8 cellular contexts compared by ENCODE assay signal in the genomic region with DNA sequence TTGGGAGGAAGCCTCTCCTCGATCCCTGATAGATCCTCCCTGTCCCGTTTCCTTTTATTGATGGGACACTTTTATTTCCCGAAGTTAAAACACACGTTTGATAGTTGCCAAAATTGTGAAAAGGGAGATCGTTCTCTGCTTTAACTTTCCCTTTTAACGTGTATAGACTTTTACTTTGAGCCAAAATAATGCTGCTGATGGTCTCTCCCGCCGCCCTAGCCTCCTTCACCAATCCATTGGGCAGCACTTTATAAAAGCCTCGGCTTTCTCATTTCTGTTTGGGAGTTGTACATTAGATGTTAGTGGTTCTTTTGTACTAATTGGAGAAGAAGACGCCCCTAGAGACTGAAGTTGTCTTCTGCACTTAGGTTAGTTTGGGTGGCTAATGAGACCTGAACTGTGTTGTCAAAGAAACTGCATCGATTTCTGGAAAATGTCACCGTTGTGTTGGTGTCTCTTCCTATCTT. TPM values are rescaled to one million over a fixed set of nuclear protein-coding genes. Genes with fewer than 3 reads are reported as not detected.
DNase-seq lines count a peak whose midpoint lies in the region; ATAC-seq and TF ChIP-seq lines count a peak whose summit lies in the region.

No MANE protein-coding gene starts in this region.

- no peak overlapping the region for H4K91ac ChIP-seq in IMR-90 (ENCODE audit: insufficient read depth, low read depth, low read length)

- no peak overlapping the region for H4K5ac ChIP-seq in IMR-90 (ENCODE audit: low read depth, low read length)

- no peak overlapping the region for H2BK15ac ChIP-seq in IMR-90 (ENCODE audit: low read depth, low read length)

- DNase-seq in CD4-positive, alpha-beta memory T cell = peak in 2 of 5 donors; percentile 9 to 15
- no peak for DNase-seq in IMR-90
- DNase-seq in inferior parietal cortex (ENCODE audit: extremely low spot score) = peak; percentile 58
- no peak for DNase-seq in stimulated activated naive B cell treated with anti-CD40 and anti-IgM and Interleukin-4, amounts not matched to agents 10 μg/mL and 1 μg/mL and 100 μg/mL, for 72 hours
- DNase-seq in GM19238 (ENCODE audit: insufficient read length, low spot score) = no peak

- peak overlapping the region; percentile 99 for H2AFZ ChIP-seq in IMR-90 (replicated peaks; ENCODE audit: low read length, poor library complexity)

- BruUV-seq in IMR-90 (replicated peaks; lab: Mats Ljungman, UMichigan) = no TSS peak

- H3K27ac Mint-ChIP-seq in CD4-positive, alpha-beta memory T cell = peak overlapping the region; percentile 92 to 99 (median 97)
- peak overlapping the region; percentile 58 for H3K27ac Mint-ChIP-seq in activated naive CD8-positive, alpha-beta T cell
- no peak overlapping the region for H3K27ac Mint-ChIP-seq in stimulated activated naive B cell treated with anti-CD40 and anti-IgM and Interleukin-4, amounts not matched to agents 10 μg/mL and 1 μg/mL and 100 μg/mL, for 72 hours

- H2BK120ac ChIP-seq in IMR-90 (ENCODE audit: low read depth, low read length) = no peak overlapping the region

- in situ Hi-C loops in IMR-90 (cut with MboI; ENCODE audit: low sequenced_read_pairs) = loop anchor here (5.0 kb wide), 1 partner anchor 1819 kb away; no protein-coding TSS in a partner anchor

- no peaks in the 10 kb centered on the region for H3K36me3 ChIP-seq in CD4-positive, alpha-beta memory T cell (ENCODE audit: insufficient read depth, low read length)
- no peaks in the 10 kb centered on the region for H3K36me3 ChIP-seq in IMR-90 (ENCODE audit: control insufficient read depth, insufficient read depth, low read length)

- peaks cover 12% of the 10 kb centered on the region for H3K4me1 ChIP-seq in CD4-positive, alpha-beta memory T cell (ENCODE audit: insufficient read depth, low read length)
- no peaks in the 10 kb centered on the region for H3K4me1 ChIP-seq in IMR-90 (ENCODE audit: control insufficient read depth, insufficient read depth, low read length)

- no peak overlapping the region for H4K8ac ChIP-seq in IMR-90 (ENCODE audit: low read depth in 2 of 2, low read length in 2 of 2)

- H2AK5ac ChIP-seq in IMR-90 (ENCODE audit: low read depth, low read length) = no peak overlapping the region

- TF ChIP-seq CTCF in IMR-90 (conservative IDR thresholded peaks at IDR 0.05; ENCODE audit: low read depth, low read length) = no peak

- H3K9me3 ChIP-seq in CD4-positive, alpha-beta memory T cell (ENCODE audit: control insufficient read depth in 1 of 2, low read length in 2 of 2) = no peaks in the 10 kb centered on the region
- H3K9me3 ChIP-seq in IMR-90 (ENCODE audit: control insufficient read depth, insufficient read depth, low read length) = no peaks in the 10 kb centered on the region

- peak overlapping the region; percentile 75 for H3K27ac ChIP-seq in CD4-positive, alpha-beta memory T cell (ENCODE audit: low read depth, low read length)
- H3K27ac ChIP-seq in IMR-90 (ENCODE audit: insufficient read depth, low read length) = no peak overlapping the region

- no peaks in the 10 kb centered on the region for H4K20me1 ChIP-seq in IMR-90 (ENCODE audit: insufficient read depth, low read length)

- peaks cover 1 to 2% of the 10 kb centered on the region in 2 donors for H3K27me3 Mint-ChIP-seq in CD4-positive, alpha-beta memory T cell
- peaks cover 2% of the 10 kb centered on the region for H3K27me3 Mint-ChIP-seq in activated naive CD8-positive, alpha-beta T cell
- H3K27me3 Mint-ChIP-seq in stimulated activated naive B cell treated with anti-CD40 and anti-IgM and Interleukin-4, amounts not matched to agents 10 μg/mL and 1 μg/mL and 100 μg/mL, for 72 hours = peaks cover under 1 to 9% of the 10 kb centered on the region in 2 donors

- peak overlapping the region; percentile 59; the same call in 1 of the 2 replicates for H3K23ac ChIP-seq in IMR-90 (ENCODE audit: low read depth, low read length)

- H3K36me3 Mint-ChIP-seq in CD4-positive, alpha-beta memory T cell = peaks cover under 1 to 10% of the 10 kb centered on the region in 2 donors
- H3K36me3 Mint-ChIP-seq in activated naive CD8-positive, alpha-beta T cell = peaks cover 3% of the 10 kb centered on the region
- peaks cover 0 to 2% of the 10 kb centered on the region in 2 donors for H3K36me3 Mint-ChIP-seq in stimulated activated naive B cell treated with anti-CD40 and anti-IgM and Interleukin-4, amounts not matched to agents 10 μg/mL and 1 μg/mL and 100 μg/mL, for 72 hours

- intact Hi-C loops in CD4-positive, alpha-beta memory T cell (cut with micrococcal nuclease) = loop anchor here (10.0 kb wide), 2 partner anchors 697 to 1267 kb away; no protein-coding TSS in a partner anchor
- intact Hi-C loops in IMR-90 (cut with micrococcal nuclease) = no loop called here

- no peak overlapping the region for H3K14ac ChIP-seq in IMR-90 (replicated peaks; ENCODE audit: low read depth, low read length)

- peak overlapping the region; percentile 19 to 85 for H3K4me3 ChIP-seq in CD4-positive, alpha-beta memory T cell (ENCODE audit: low read length in 2 of 2)
- H3K4me3 ChIP-seq in IMR-90 (ENCODE audit: insufficient read depth, low read depth, low read length) = peak overlapping the region; percentile 82

- H3K4me3 Mint-ChIP-seq in CD4-positive, alpha-beta memory T cell = peak overlapping the region; percentile 93 to 100 (median 97)
- H3K4me3 Mint-ChIP-seq in activated naive CD8-positive, alpha-beta T cell = peak overlapping the region; percentile 94
- peak overlapping the region; percentile 89 for H3K4me3 Mint-ChIP-seq in stimulated activated naive B cell treated with anti-CD40 and anti-IgM and Interleukin-4, amounts not matched to agents 10 μg/mL and 1 μg/mL and 100 μg/mL, for 72 hours

- no peak overlapping the region for H2BK5ac ChIP-seq in IMR-90 (ENCODE audit: low read depth, low read length, poor library complexity, severe bottlenecking)

- WGBS in IMR-90 (ENCODE audit: extremely low coverage in 2 of 2, insufficient read length in 1 of 2), 2 experiments = 20% methylated on average over 1 of the region's 12 CpGs; no CpG with 5 or more reads in 1 of the 2 experiments

- H3K56ac ChIP-seq in IMR-90 (ENCODE audit: extremely low read depth, insufficient read depth, low read length) = no peak overlapping the region

- no peak for TF ChIP-seq RAD21 in IMR-90 (IDR thresholded peaks at IDR 0.05; ENCODE audit: low read length)

- TF ChIP-seq POLR2A in IMR-90 (IDR thresholded peaks at IDR 0.05; ENCODE audit: low read depth, low read length) = no peak

- H3K4me1 Mint-ChIP-seq in CD4-positive, alpha-beta memory T cell = peaks cover 7 to 28% (median 17%) of the 10 kb centered on the region in 4 donors
- peaks cover 15% of the 10 kb centered on the region for H3K4me1 Mint-ChIP-seq in activated naive CD8-positive, alpha-beta T cell (ENCODE audit: low read depth)
- H3K4me1 Mint-ChIP-seq in stimulated activated naive B cell treated with anti-CD40 and anti-IgM and Interleukin-4, amounts not matched to agents 10 μg/mL and 1 μg/mL and 100 μg/mL, for 72 hours = peaks cover 9 to 11% of the 10 kb centered on the region in 2 donors

- H2BK20ac ChIP-seq in IMR-90 (ENCODE audit: low read depth, low read length) = no peak overlapping the region

- no peaks in the 10 kb centered on the region for H3K9me1 ChIP-seq in IMR-90 (ENCODE audit: insufficient read depth, low read length)

- H3K4me2 ChIP-seq in IMR-90 (ENCODE audit: low read depth, low read length) = peak overlapping the region; percentile 90

- H2AK9ac ChIP-seq in IMR-90 (replicated peaks; ENCODE audit: low read depth, low read length, poor library complexity) = no peak overlapping the region

- dilution Hi-C loops in IMR-90 (cut with HindIII; ENCODE audit: low sequenced_read_pairs, unreplicated experiment) = no loop called here

- H3K27me3 ChIP-seq in CD4-positive, alpha-beta memory T cell (ENCODE audit: insufficient read depth, low read length) = no peaks in the 10 kb centered on the region
- no peaks in the 10 kb centered on the region for H3K27me3 ChIP-seq in IMR-90 (ENCODE audit: control insufficient read depth, insufficient read depth, low read length)

- CTCF ChIA-PET in CD4-positive, alpha-beta memory T cell (lab: Charles Lee; ENCODE audit: partially characterized antibody) = interaction anchor here (4.2 kb wide), 1 partner anchor 9 kb away, joined by 29 read pairs; no protein-coding TSS in a partner anchor
- CTCF ChIA-PET in IMR-90 (lab: Yijun Ruan, JAX) = no interaction called here

- H3K9ac ChIP-seq in IMR-90 (ENCODE audit: low read depth, low read length) = no peak overlapping the region; the same call in 1 of the 2 replicates

- ATAC-seq in IMR-90 (ENCODE audit: low read depth) (no peak), HG02938 (IDR thresholded peaks at IDR 0.05; ENCODE audit: unreplicated experiment) (no peak), GM18867 (IDR thresholded peaks at IDR 0.05; ENCODE audit: unreplicated experiment) (no peak)
- no peak for ATAC-seq in stimulated activated naive B cell treated with anti-CD40 and anti-IgM and Interleukin-4, amounts not matched to agents 10 μg/mL and 1 μg/mL and 100 μg/mL, for 72 hours (replicated peaks)

- H3K18ac ChIP-seq in IMR-90 (ENCODE audit: low read depth, low read length) = no peak overlapping the region

- H3K4ac ChIP-seq in IMR-90 (ENCODE audit: low read depth, low read length) = no peak overlapping the region

- H3K9me3 Mint-ChIP-seq in CD4-positive, alpha-beta memory T cell = no peaks in the 10 kb centered on the region
- no peaks in the 10 kb centered on the region for H3K9me3 Mint-ChIP-seq in activated naive CD8-positive, alpha-beta T cell (ENCODE audit: low read depth)
- H3K9me3 Mint-ChIP-seq in stimulated activated naive B cell treated with anti-CD40 and anti-IgM and Interleukin-4, amounts not matched to agents 10 μg/mL and 1 μg/mL and 100 μg/mL, for 72 hours = no peaks in the 10 kb centered on the region

- POLR2A ChIA-PET in CD4-positive, alpha-beta memory T cell (lab: Charles Lee; ENCODE audit: partially characterized antibody) = interaction anchor here (1.8 kb wide), 1 partner anchor 330 kb away, joined by 12 read pairs; the partner anchor contains the start of genes CCDC59 and METTL25
- POLR2A ChIA-PET in IMR-90 (lab: Charles Lee; ENCODE audit: unreplicated experiment) = no interaction called here

- H3K79me1 ChIP-seq in IMR-90 (ENCODE audit: low read depth in 1 of 2, low read length in 2 of 2) = no peaks in the 10 kb centered on the region

TF ChIP-seq in IMR-90, 13 proteins besides CTCF, POLR2A, EP300 and RAD21 (continues in another document):
- TF ChIP-seq CEBPB (IDR thresholded peaks at IDR 0.05; ENCODE audit: low read depth, low read length) (no peak), NFE2L2 (IDR thresholded peaks at IDR 0.05; ENCODE audit: low read depth, low read length) (no peak), FOS (IDR thresholded peaks at IDR 0.05; ENCODE audit: low read depth, low read length) (no peak), SMC3 (IDR thresholded peaks at IDR 0.05; ENCODE audit: low read depth, low read length) (no peak), BHLHE40 (IDR thresholded peaks at IDR 0.05; ENCODE audit: low read depth, low read length) (no peak), MAFK (IDR thresholded peaks at IDR 0.05; ENCODE audit: low read depth, low read length) (no peak)

RNA-seq across cellular contexts. Expression of gene TMTC2, which starts 1.4 kb away (rescaled TPM):
- 1 to 10 TPM; 8.1 to 8.2 TPM for total RNA-seq in CD4-positive, alpha-beta memory T cell
- polyA plus RNA-seq in CD4-positive, alpha-beta memory T cell = under 1 TPM; 0.09 to 0.36 TPM
- total RNA-seq in IMR-90 (2012; rRNA removed) = 1.4 TPM in 2 replicates
- 0.52 and 0.56 TPM in 2 replicates for polyA plus RNA-seq in IMR-90 (2012; rRNA removed)
- polyA plus RNA-seq in IMR-90 (2012; cell fraction: cytosol; rRNA removed) = 0.19 and 0.23 TPM in 2 replicates
- polyA plus RNA-seq in IMR-90 (2012; cell fraction: nucleus; rRNA removed; ENCODE audit: low replicate concordance) = 0.74 and 3.4 TPM in 2 replicates
